ENCODE assay signal across 23 cellular contexts in genomic region chr7:102942181-102942882, GRCh38. TPM values are rescaled to one million over a fixed set of nuclear protein-coding genes. Genes with fewer than 3 reads are reported as not detected.
DNase-seq lines count a peak whose midpoint lies in the region; ATAC-seq, FAIRE-seq and TF ChIP-seq lines count a peak whose summit lies in the region.
"Had no signal": no experiment of that assay in that cellular context is flagged by ENCODE, and none has a peak within 500 bp of the region (broad histone marks: within the 10 kb centered on the region; RNA-seq: fewer than 3 reads in every experiment).

No MANE protein-coding gene starts in this region.

- no peak for ATAC-seq in stimulated activated naive CD8-positive, alpha-beta T cell treated with anti-CD3 and anti-CD28 coated beads, Interleukin-15, Interleukin-2, amounts not matched to agents 100 U/mL and 50 U/mL, for 24 hours
- ATAC-seq: activated CD4-positive, alpha-beta T cell treated with anti-CD3 and anti-CD28 coated beads for 36 hours; activated T-cell treated with anti-CD3 and anti-CD28 coated beads, Interleukin-2, amount 50 U/mL, for 72 hours; gastrocnemius medialis; left cardiac atrium had no signal

- peak overlapping the region; percentile 67 for H3K27ac Mint-ChIP-seq in mesothelial cell of epicardium
- H3K27ac Mint-ChIP-seq: activated CD4-positive, alpha-beta T cell treated with anti-CD3 and anti-CD28 coated beads for 36 hours; activated naive CD8-positive, alpha-beta T cell; activated T-cell treated with anti-CD3 and anti-CD28 coated beads, Interleukin-2, amount 50 U/mL, for 72 hours had no signal

- H2BK20ac ChIP-seq in H1 (ENCODE audit: low read length) = no peak overlapping the region

- POLR2A ChIA-PET in SK-N-SH (lab: Yijun Ruan, JAX) (no interaction called here), H1 (lab: Charles Lee; ENCODE audit: partially characterized antibody) (no interaction called here)

- no peak overlapping the region for H2BK12ac ChIP-seq in H1 (ENCODE audit: low read depth, low read length)

- no peak for DNase-seq in SK-N-SH
- no peak for DNase-seq in H1 (ENCODE audit: low read depth in 1 of 2, low spot score in 2 of 2)
- DNase-seq in mesothelial cell of epicardium (ENCODE audit: low spot score in 2 of 2, unreplicated experiment in 2 of 2) = no peak
- DNase-seq in medulla oblongata (ENCODE audit: extremely low spot score) = no peak
- no peak for DNase-seq in NCI-H1105 treated with DMSO at 0.1 percent for 48 hours (lab: John Stamatoyannopoulos, UW)
- no peak for DNase-seq in GM13976 (ENCODE audit: low spot score)
- DNase-seq in stimulated activated naive CD8-positive, alpha-beta T cell treated with anti-CD3 and anti-CD28 coated beads, Interleukin-15, Interleukin-2, amounts not matched to agents 100 U/mL and 50 U/mL, for 24 hours = no peak
- DNase-seq: activated CD4-positive, alpha-beta T cell treated with anti-CD3 and anti-CD28 coated beads for 36 hours; activated T-cell treated with anti-CD3 and anti-CD28 coated beads, Interleukin-2, amount 50 U/mL, for 72 hours; EL; gastrocnemius medialis; left cardiac atrium; MG63; NCI-H1436; NCI-H524 treated with DMSO at 0.1 percent for 48 hours; stimulated activated CD4-positive, alpha-beta T cell treated with anti-CD3 and anti-CD28 coated beads, Interleukin-12 subunit alpha, Interleukin-12 subunit beta, amount 100 ng/mL, for 4 hours; stimulated activated CD8-positive, alpha-beta memory T cell treated with anti-CD3 and anti-CD28 coated beads, Interleukin-4, amount 100 ng/mL, for 48 hours had no signal

- H3K36me3 Mint-ChIP-seq in mesothelial cell of epicardium = peaks cover 4% of the 10 kb centered on the region
- H3K36me3 Mint-ChIP-seq: activated naive CD8-positive, alpha-beta T cell had no signal

- H2AK5ac ChIP-seq in H1 (ENCODE audit: low read depth, low read length) = no peak overlapping the region

- H3K36me3 ChIP-seq in SK-N-SH (replicated peaks in 1 of 2; ENCODE audit: control insufficient read depth in 1 of 2, insufficient read depth in 2 of 2, low read length in 1 of 2) (peaks cover 0 to 8% of the 10 kb centered on the region in 2 experiments), H1 (ENCODE audit: control insufficient read depth in 2 of 4, insufficient read depth in 4 of 4, low read length in 3 of 4) (no peaks in the 10 kb centered on the region)
- H3K36me3 ChIP-seq: BLaER1, gastrocnemius medialis, MG63 had no signal

- H3K4me2 ChIP-seq in SK-N-SH = peak overlapping the region; percentile 9; the same call in 1 of the 2 replicates
- H3K4me2 ChIP-seq in H1 (ENCODE audit: insufficient read depth in 1 of 2, low read depth in 2 of 2, low read length in 2 of 2) = peak overlapping the region; percentile 45 to 64
- H3K4me2 ChIP-seq: BLaER1 had no signal

- no peak overlapping the region for H3K14ac ChIP-seq in H1 (ENCODE audit: insufficient read length)

- in situ Hi-C loops in GM13976 (cut with MboI; ENCODE audit: low sequenced_read_pairs, unreplicated experiment) = no loop called here

- H3K9ac ChIP-seq in SK-N-SH = no peak overlapping the region
- H3K9ac ChIP-seq in H1 (replicated peaks in 1 of 4; ENCODE audit: extremely low read depth in 1 of 4, low read depth in 3 of 4, low read length in 3 of 4) = no peak overlapping the region
- H3K9ac ChIP-seq: BLaER1 had no signal

- no peak for TF ChIP-seq POLR2A in H1 (IDR thresholded peaks at IDR 0.05; ENCODE audit: control extremely low read depth in 1 of 2, low read depth in 2 of 2, low read length in 2 of 2)

- no peaks in the 10 kb centered on the region for H3K9me3 ChIP-seq in SK-N-SH
- no peaks in the 10 kb centered on the region for H3K9me3 ChIP-seq in H1 (ENCODE audit: insufficient read depth in 2 of 2, low read depth in 1 of 2, low read length in 1 of 2)
- H3K9me3 ChIP-seq: BLaER1, gastrocnemius medialis, MG63 had no signal

- no peak overlapping the region for H3K4ac ChIP-seq in H1 (replicated peaks; ENCODE audit: insufficient read length, low read depth, low read length)

- no peaks in the 10 kb centered on the region for H3K9me3 Mint-ChIP-seq in mesothelial cell of epicardium
- H3K9me3 Mint-ChIP-seq: activated T-cell treated with anti-CD3 and anti-CD28 coated beads, Interleukin-2, amount 50 U/mL, for 72 hours had no signal

- no peak overlapping the region for H3K4me3 Mint-ChIP-seq in mesothelial cell of epicardium
- H3K4me3 Mint-ChIP-seq: activated CD4-positive, alpha-beta T cell treated with anti-CD3 and anti-CD28 coated beads for 36 hours; activated naive CD8-positive, alpha-beta T cell; activated T-cell treated with anti-CD3 and anti-CD28 coated beads, Interleukin-2, amount 50 U/mL, for 72 hours had no signal

- H4K8ac ChIP-seq in H1 (ENCODE audit: extremely low read depth, insufficient read depth, low read length) = no peak overlapping the region

- peak overlapping the region; percentile 68 for H2BK120ac ChIP-seq in H1 (replicated peaks; ENCODE audit: low read depth, low read length)

- TF ChIP-seq CTCF in SK-N-SH (IDR thresholded peaks at IDR 0.05) = no peak
- TF ChIP-seq CTCF in H1 (IDR thresholded peaks at IDR 0.05; ENCODE audit: control extremely low read depth in 1 of 3, insufficient read depth in 1 of 3, low read depth in 1 of 3, low read length in 3 of 3) = no peak
- no peak for TF ChIP-seq CTCF in mesothelial cell of epicardium (IDR thresholded peaks at IDR 0.05; ENCODE audit: unreplicated experiment)
- no peak for TF ChIP-seq CTCF in GM13976 (IDR thresholded peaks at IDR 0.05; ENCODE audit: borderline replicate concordance, control extremely low read depth, extremely low read depth, insufficient read depth, missing control alignments)

- H3K27ac ChIP-seq in SK-N-SH (ENCODE audit: low read depth in 2 of 2, low read length in 1 of 2) (peak overlapping the region; percentile 64 to 74), H1 (ENCODE audit: low read depth, low read length) (peak overlapping the region; percentile 27; the same call in 1 of the 2 replicates)
- H3K27ac ChIP-seq: BLaER1 had no signal

- no peaks in the 10 kb centered on the region for H3K9me2 ChIP-seq in SK-N-SH

- WGBS in SK-N-SH (ENCODE audit: low lambda C conversion rate) = 69% methylated on average over 4 of the region's 4 CpGs
- WGBS in H1 (ENCODE audit: extremely low coverage in 1 of 2, insufficient coverage in 1 of 2, insufficient read length in 1 of 2, insufficient replicate concordance in 2 of 2, low coverage in 1 of 2, low lambda C conversion rate in 2 of 2, missing lambda C conversion rate in 1 of 2), 2 experiments = 6% methylated on average over 4 of the region's 4 CpGs; no CpG with 5 or more reads in 1 of the 2 experiments

- H4K20me1 ChIP-seq in SK-N-SH (ENCODE audit: insufficient read depth) (no peaks in the 10 kb centered on the region), H1 (replicated peaks in 1 of 2; ENCODE audit: control insufficient read depth in 1 of 2, insufficient read depth in 2 of 2, low read length in 2 of 2) (no peaks in the 10 kb centered on the region)
- H4K20me1 ChIP-seq: BLaER1 had no signal

- CTCF ChIA-PET in SK-N-SH (lab: Yijun Ruan, JAX) = interaction anchor here (1.0 to 1.6 kb wide), 3 partner anchors 15 to 132 kb away, joined by 3 read pairs; partner anchors contain the start of genes ARMC10 and FBXL13
- CTCF ChIA-PET in H1 (lab: Charles Lee; ENCODE audit: partially characterized antibody) = no interaction called here

- H3K79me2 ChIP-seq in SK-N-SH (ENCODE audit: insufficient read depth) = no peaks in the 10 kb centered on the region
- no peaks in the 10 kb centered on the region for H3K79me2 ChIP-seq in H1 (ENCODE audit: control insufficient read depth in 1 of 2, insufficient read depth in 2 of 2, low read length in 2 of 2)

- H3K23ac ChIP-seq in H1 (ENCODE audit: insufficient read length) = no peak overlapping the region

- H3K27me3 ChIP-seq in SK-N-SH (ENCODE audit: insufficient read depth) (no peaks in the 10 kb centered on the region), H1 (replicated peaks in 1 of 4; ENCODE audit: control insufficient read depth in 3 of 4, extremely low read depth in 1 of 4, insufficient read depth in 3 of 4, low read length in 3 of 4) (no peaks in the 10 kb centered on the region)
- H3K27me3 ChIP-seq: BLaER1, gastrocnemius medialis, MG63 had no signal

- H4K91ac ChIP-seq in H1 (replicated peaks; ENCODE audit: insufficient read length, low read length) = no peak overlapping the region

- no peaks in the 10 kb centered on the region for H3K23me2 ChIP-seq in H1 (ENCODE audit: low read depth, low read length)

- TF ChIP-seq RAD21 in SK-N-SH (IDR thresholded peaks at IDR 0.05; ENCODE audit: low read length) = no peak
- TF ChIP-seq RAD21 in H1 (IDR thresholded peaks at IDR 0.05 in 1 of 2, conservative IDR thresholded peaks at IDR 0.05 in 1 of 2; ENCODE audit: low read depth in 2 of 2, low read length in 2 of 2) = no peak

- H3K27me3 Mint-ChIP-seq in mesothelial cell of epicardium (ENCODE audit: low read depth) = no peaks in the 10 kb centered on the region
- H3K27me3 Mint-ChIP-seq: activated CD4-positive, alpha-beta T cell treated with anti-CD3 and anti-CD28 coated beads for 36 hours; activated naive CD8-positive, alpha-beta T cell had no signal

- H3K4me3 ChIP-seq in SK-N-SH (ENCODE audit: low read depth in 2 of 2, low read length in 1 of 2) (no peak overlapping the region), H1 (ENCODE audit: extremely low read depth in 1 of 4, insufficient read depth in 2 of 4, low read depth in 3 of 4, low read length in 4 of 4) (peak overlapping the region in 1 of 4 experiments; percentile 46; a peak in 2 of 8 replicates)
- H3K4me3 ChIP-seq: BLaER1, gastrocnemius medialis, MG63 had no signal

- no peak overlapping the region for H2BK5ac ChIP-seq in H1 (ENCODE audit: low read depth, low read length)

- H3K56ac ChIP-seq in H1 (replicated peaks; ENCODE audit: insufficient read length, low read depth, low read length) = no peak overlapping the region

- no peak overlapping the region for H2BK15ac ChIP-seq in H1 (ENCODE audit: low read length)

- peak; percentile 9 for FAIRE-seq in A204.1 (lab: Jason Lieb, UNC)
- FAIRE-seq in H1 (lab: Jason Lieb, UNC) = no peak
- FAIRE-seq: GM18507, TTC549, urothelium cell line had no signal

- TF ChIP-seq EP300 in SK-N-SH (IDR thresholded peaks at IDR 0.05; ENCODE audit: borderline replicate concordance in 1 of 2, low read depth in 1 of 2, low read length in 1 of 2) (no peak), H1 (IDR thresholded peaks at IDR 0.05; ENCODE audit: borderline replicate concordance in 1 of 2, low read depth in 2 of 2, low read length in 2 of 2) (no peak)

- H3K79me1 ChIP-seq in H1 (ENCODE audit: low read depth, low read length) = no peaks in the 10 kb centered on the region

- H2AFZ ChIP-seq in SK-N-SH (ENCODE audit: low read depth) (peak overlapping the region; percentile 39; the same call in 1 of the 2 replicates), H1 (ENCODE audit: low read length) (no peak overlapping the region)

- H3K4me1 Mint-ChIP-seq in mesothelial cell of epicardium = peaks cover 28% of the 10 kb centered on the region
- H3K4me1 Mint-ChIP-seq: activated CD4-positive, alpha-beta T cell treated with anti-CD3 and anti-CD28 coated beads for 36 hours had no signal

- H3F3A ChIP-seq in SK-N-SH (replicated peaks; ENCODE audit: insufficient read depth) = no peaks in the 10 kb centered on the region

- H3K4me1 ChIP-seq in SK-N-SH (ENCODE audit: control insufficient read depth in 1 of 2, insufficient read depth in 2 of 2, low read depth in 1 of 2, low read length in 1 of 2) (peaks cover 15 to 36% of the 10 kb centered on the region in 2 experiments; a peak in 3 of 4 replicates), H1 (replicated peaks in 1 of 4; ENCODE audit: control insufficient read depth in 3 of 4, insufficient read depth in 4 of 4, low read length in 3 of 4) (peaks cover 3 to 25% (median 16%) of the 10 kb centered on the region in 4 experiments; a peak in 6 of 7 replicates)
- H3K4me1 ChIP-seq: BLaER1 had no signal

- no peak overlapping the region for H3K18ac ChIP-seq in H1 (ENCODE audit: extremely low read depth, low read length)

- H4K5ac ChIP-seq in H1 (ENCODE audit: insufficient read length, low read depth, low read length) = peak overlapping the region; percentile 99

RNA-seq across cellular contexts. Expression of gene LRRC17, which starts 29.5 kb away (rescaled TPM):
- polyA plus RNA-seq in SK-N-SH (2012; rRNA removed) (101 and 138 TPM in 2 replicates), H1 (2011; rRNA removed) (2.2 and 3.0 TPM in 2 replicates)
- polyA plus RNA-seq in SK-N-SH (2012; cell fraction: cytosol; rRNA removed) = 138 and 169 TPM in 2 replicates
- polyA plus RNA-seq in SK-N-SH (2012; cell fraction: nucleus; rRNA removed) = 35.8 and 67.6 TPM in 2 replicates
- 3.0 and 3.3 TPM in 2 replicates for total RNA-seq in H1 (2021; fragmentation: NEBNext Ultra II Directional; extraction: Animal tissue kit (Norgen Biotek cat#: 25700))
- polyA plus RNA-seq in H1 (2011; cell fraction: cytosol; rRNA removed) = 4.0 TPM
- polyA plus RNA-seq in H1 (2011; cell fraction: nucleus; rRNA removed) = 2.7 TPM
- 2.5 to 5.7 TPM (median 3.1 TPM) in 4 replicates for polyA plus RNA-seq in H1 (2012, experiment 1 of 2)
- 0.26 TPM for polyA plus RNA-seq in H1 (2012, experiment 2 of 2)
- polyA plus RNA-seq in H1 (2013, experiment 1 of 2) = 7.5 TPM
- 7.3 TPM for polyA plus RNA-seq in H1 (2013, experiment 2 of 2)
- polyA minus RNA-seq in H1 (2011; rRNA and poly(A)+ RNA removed) = 2.8 and 4.5 TPM in 2 replicates
- 0.73 TPM for polyA minus RNA-seq in H1 (2011; cell fraction: cytosol; rRNA and poly(A)+ RNA removed)
- polyA minus RNA-seq in H1 (2011; cell fraction: nucleus; rRNA and poly(A)+ RNA removed) = 2.2 TPM
- total RNA-seq in mesothelial cell of epicardium = 42.0 to 45.5 TPM (median 43.1 TPM) in 3 replicates

Comparison
In these comparisons a context has a peak if more than half of its experiments do, and no peak if none do; other contexts are left out.
1. RNA of gene LRRC17, which starts 29.5 kb away (total RNA-seq): 42.0 to 45.5 TPM in mesothelial cell of epicardium; 3.0 to 3.3 TPM in H1; every median in the first group is over 10 times any median in the second.